ENCODE assay signal across 23 cellular contexts in genomic region chr20:35108921-35109320, GRCh38.
"Had no signal": no experiment of that assay in that cellular context is flagged by ENCODE, and none has a peak within 500 bp of the region (broad histone marks: within the 10 kb centered on the region; RNA-seq: fewer than 3 reads in every experiment).

No MANE protein-coding gene starts in this region.

- H3K27ac ChIP-seq: gastrocnemius medialis, heart right ventricle, left ventricle myocardium inferior, lower lobe of right lung, neural progenitor cell, parathyroid adenoma, prostate gland, right lobe of liver, suprapubic skin, thyroid gland, upper lobe of left lung, uterus had no signal

- H2AFZ ChIP-seq: neural progenitor cell, parathyroid adenoma had no signal

- H3K4me3 ChIP-seq: gastrocnemius medialis, heart right ventricle, left ventricle myocardium inferior, lower lobe of right lung, neural progenitor cell, prostate gland, right lobe of liver, suprapubic skin, thyroid gland, upper lobe of left lung, uterus had no signal

- H3K36me3 Mint-ChIP-seq: neural progenitor cell had no signal

- H3K36me3 ChIP-seq: gastrocnemius medialis, neural progenitor cell, prostate gland, thyroid gland, uterus had no signal

- H3K9me3 ChIP-seq: gastrocnemius medialis, heart right ventricle, left ventricle myocardium inferior, lower lobe of right lung, prostate gland, right lobe of liver, suprapubic skin, thyroid gland, upper lobe of left lung, uterus had no signal

- H3K4me1 Mint-ChIP-seq: neural progenitor cell had no signal

- H3K9ac ChIP-seq: neural progenitor cell, parathyroid adenoma had no signal

- H3K27ac Mint-ChIP-seq: dendritic cell treated with granulocyte-macrophage colony-stimulating factor and Interleukin-4, amounts not matched to agents 40 ng/mL and 50 ng/mL, for 4 days; natural killer cell treated with Interleukin-12 subunit alpha and Interleukin-12 subunit beta and Interleukin-15 and Interleukin-18, amount 100 ng/mL, for 72 hours; neural progenitor cell; stimulated activated effector memory CD8-positive, alpha-beta T cell treated with anti-CD3 and anti-CD28 coated beads, Interleukin-12 subunit alpha, Interleukin-12 subunit beta, amount 100 ng/mL, for 72 hours had no signal

- H3K27me3 ChIP-seq: gastrocnemius medialis, heart right ventricle, neural progenitor cell, right lobe of liver, suprapubic skin, thyroid gland, upper lobe of left lung, uterus had no signal

- DNase-seq: gastrocnemius medialis; heart right ventricle; hypothalamus; left cardiac atrium; left ventricle myocardium inferior; lower lobe of right lung; mesenchymal stem cell; midbrain; occipital lobe; right lobe of liver; stimulated activated CD4-positive, alpha-beta T cell treated with anti-CD3 and anti-CD28 coated beads, Interleukin-4, amount 100 ng/mL, for 1 hour; stimulated activated CD8-positive, alpha-beta memory T cell treated with anti-CD3 and anti-CD28 coated beads, Interleukin-4, amount 100 ng/mL, for 48 hours; stimulated activated naive CD8-positive, alpha-beta T cell treated with anti-CD3 and anti-CD28 coated beads, Interleukin-15, Interleukin-2, amounts not matched to agents 100 U/mL and 50 U/mL, for 24 hours; thyroid gland; upper lobe of left lung; uterus had no signal

- H3K4me1 ChIP-seq: gastrocnemius medialis, lower lobe of right lung, neural progenitor cell, parathyroid adenoma, prostate gland, right lobe of liver, suprapubic skin, thyroid gland, upper lobe of left lung, uterus had no signal

- ATAC-seq: gastrocnemius medialis; heart right ventricle; left cardiac atrium; lower lobe of right lung; natural killer cell treated with Interleukin-12 subunit alpha and Interleukin-12 subunit beta and Interleukin-15 and Interleukin-18, amount 100 ng/mL, for 72 hours; right lobe of liver; stimulated activated effector memory CD8-positive, alpha-beta T cell treated with anti-CD3 and anti-CD28 coated beads, Interleukin-12 subunit alpha, Interleukin-12 subunit beta, amount 100 ng/mL, for 72 hours; stimulated activated naive CD8-positive, alpha-beta T cell treated with anti-CD3 and anti-CD28 coated beads, Interleukin-15, Interleukin-2, amounts not matched to agents 100 U/mL and 50 U/mL, for 24 hours had no signal

- H3K4me2 ChIP-seq: neural progenitor cell had no signal

- H3K79me2 ChIP-seq: parathyroid adenoma had no signal

- H3K4me3 Mint-ChIP-seq: dendritic cell treated with granulocyte-macrophage colony-stimulating factor and Interleukin-4, amounts not matched to agents 40 ng/mL and 50 ng/mL, for 4 days; natural killer cell treated with Interleukin-12 subunit alpha and Interleukin-12 subunit beta and Interleukin-15 and Interleukin-18, amount 100 ng/mL, for 72 hours; neural progenitor cell; stimulated activated effector memory CD8-positive, alpha-beta T cell treated with anti-CD3 and anti-CD28 coated beads, Interleukin-12 subunit alpha, Interleukin-12 subunit beta, amount 100 ng/mL, for 72 hours had no signal

- H3K9me3 Mint-ChIP-seq: dendritic cell treated with granulocyte-macrophage colony-stimulating factor and Interleukin-4, amounts not matched to agents 40 ng/mL and 50 ng/mL, for 4 days; natural killer cell treated with Interleukin-12 subunit alpha and Interleukin-12 subunit beta and Interleukin-15 and Interleukin-18, amount 100 ng/mL, for 72 hours; neural progenitor cell; stimulated activated effector memory CD8-positive, alpha-beta T cell treated with anti-CD3 and anti-CD28 coated beads, Interleukin-12 subunit alpha, Interleukin-12 subunit beta, amount 100 ng/mL, for 72 hours had no signal

- H3K27me3 Mint-ChIP-seq: dendritic cell treated with granulocyte-macrophage colony-stimulating factor and Interleukin-4, amounts not matched to agents 40 ng/mL and 50 ng/mL, for 4 days; natural killer cell treated with Interleukin-12 subunit alpha and Interleukin-12 subunit beta and Interleukin-15 and Interleukin-18, amount 100 ng/mL, for 72 hours had no signal
